In genomic region chr7:1897076-1897860, GRCh38 we compare ENCODE assay signal across 1 cellular context.
TF ChIP-seq lines count a peak whose summit lies in the region.

No MANE protein-coding gene starts in this region.

TF ChIP-seq in IMR-90, 13 proteins besides CTCF, POLR2A, EP300 and RAD21 (continued from another document):
- TF ChIP-seq RCOR1 (IDR thresholded peaks at IDR 0.05; ENCODE audit: insufficient replicate concordance, low read length) (no peak), RFX5 (IDR thresholded peaks at IDR 0.05; ENCODE audit: low read depth, low read length) (no peak)
